8 cellular contexts compared by ENCODE assay signal in the genomic region with DNA sequence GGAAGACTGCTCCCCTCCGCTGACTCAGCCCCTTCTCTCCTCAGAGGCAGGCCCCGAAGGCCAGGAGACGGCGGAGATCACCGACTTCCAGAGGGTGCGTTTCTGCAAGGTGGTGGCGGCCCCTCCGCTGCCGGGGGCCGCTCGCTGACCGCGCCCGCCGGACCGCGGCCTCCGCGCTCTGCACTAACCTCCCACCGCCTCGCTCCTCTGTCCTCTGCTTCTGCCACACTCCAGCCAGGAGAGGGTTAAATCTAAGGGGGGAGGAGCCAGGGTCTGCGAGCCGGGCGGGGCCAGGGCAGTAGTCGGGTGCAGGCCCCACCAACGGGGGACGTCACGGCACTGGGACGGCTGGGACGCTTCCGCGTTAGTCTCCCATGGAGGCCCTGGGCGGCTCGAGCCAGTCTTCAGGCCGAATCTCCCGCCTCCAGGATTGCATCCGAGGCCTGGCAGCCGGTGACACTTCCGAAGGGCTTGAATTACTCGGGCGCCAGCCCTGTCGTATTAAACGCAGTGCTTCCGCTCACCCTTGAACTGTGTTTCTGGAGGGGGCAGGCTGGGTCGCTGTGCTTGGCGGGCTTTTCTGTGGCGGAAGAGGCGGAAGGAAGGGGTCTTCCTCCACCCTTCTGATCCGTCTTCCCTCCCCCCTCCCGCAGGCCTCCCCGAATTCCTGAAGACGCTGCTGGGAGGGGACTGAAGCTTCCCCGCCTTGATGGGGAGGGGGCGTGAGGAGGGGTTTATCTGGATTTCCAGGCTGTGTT. TPM values are rescaled to one million over a fixed set of nuclear protein-coding genes. Genes with fewer than 3 reads are reported as not detected.
DNase-seq lines count a peak whose midpoint lies in the region; ATAC-seq and TF ChIP-seq lines count a peak whose summit lies in the region.

No MANE protein-coding gene starts in this region.

- H3K36me3 ChIP-seq in BE2C (peaks cover 6% of the 10 kb centered on the region; the same call in 1 of the 2 replicates), lower lobe of right lung (peaks cover 25% of the 10 kb centered on the region)

- H3K4me1 ChIP-seq in BE2C (no peaks in the 10 kb centered on the region), lower lobe of right lung (peaks cover 26% of the 10 kb centered on the region)

- no peak for TF ChIP-seq CTCF in BE2C (IDR thresholded peaks at IDR 0.05; ENCODE audit: low read depth, low read length)
- TF ChIP-seq CTCF in dorsolateral prefrontal cortex (IDR thresholded peaks at IDR 0.05 in 54 of 56, conservative IDR thresholded peaks at IDR 0.05 in 2 of 56; ENCODE audit: low read depth in 1 of 56, partially characterized antibody in 56 of 56): peak in 9 of 56 donors; percentile 4 to 20 (median 6)
- no peak for TF ChIP-seq CTCF in lower lobe of right lung (IDR thresholded peaks at IDR 0.05)

- no peaks in the 10 kb centered on the region for H3K9me3 Mint-ChIP-seq in activated CD4-positive, alpha-beta memory T cell treated with anti-CD3 and anti-CD28 coated beads for 36 hours

- H3K9me3 ChIP-seq in BE2C (no peaks in the 10 kb centered on the region), lower lobe of right lung (no peaks in the 10 kb centered on the region)

- CTCF ChIA-PET in activated CD4-positive, alpha-beta memory T cell treated with anti-CD3 and anti-CD28 coated beads for 36 hours (lab: Charles Lee): interaction anchor here (0.8 to 3.9 kb wide), 7 partner anchors 12 to 489 kb away, joined by 3 to 29 read pairs (median 5); a partner anchor contains a TSS

- ATAC-seq in HG03439 (IDR thresholded peaks at IDR 0.05; ENCODE audit: unreplicated experiment) (peak; percentile 64), lower lobe of right lung (peak; percentile 90 to 91)

- POLR2A ChIA-PET in activated CD4-positive, alpha-beta memory T cell treated with anti-CD3 and anti-CD28 coated beads for 36 hours (lab: Charles Lee): interaction anchor here (0.6 to 3.4 kb wide), 8 partner anchors 17 to 487 kb away, joined by 3 to 38 read pairs (median 4); a partner anchor contains a TSS

- H3K4me1 Mint-ChIP-seq in activated CD4-positive, alpha-beta memory T cell treated with anti-CD3 and anti-CD28 coated beads for 36 hours (ENCODE audit: low read depth): peaks cover 21% of the 10 kb centered on the region

- H3K4me3 Mint-ChIP-seq in activated CD4-positive, alpha-beta memory T cell treated with anti-CD3 and anti-CD28 coated beads for 36 hours: peak overlapping the region; percentile 92

- H3K27ac Mint-ChIP-seq in activated CD4-positive, alpha-beta memory T cell treated with anti-CD3 and anti-CD28 coated beads for 36 hours: peak overlapping the region; percentile 97

- H3K27ac ChIP-seq in dorsolateral prefrontal cortex (peak overlapping the region; percentile 68 to 99 (median 96)), lower lobe of right lung (peak overlapping the region; percentile 99)

- H3K4me3 ChIP-seq in BE2C (ENCODE audit: low read depth, low read length) (peak overlapping the region; percentile 70), dorsolateral prefrontal cortex (peak overlapping the region; percentile 62 to 96 (median 81)), lower lobe of right lung (peak overlapping the region; percentile 95)

- no peaks in the 10 kb centered on the region for H3K27me3 Mint-ChIP-seq in activated CD4-positive, alpha-beta memory T cell treated with anti-CD3 and anti-CD28 coated beads for 36 hours

- peaks cover 14% of the 10 kb centered on the region for H3K36me3 Mint-ChIP-seq in activated CD4-positive, alpha-beta memory T cell treated with anti-CD3 and anti-CD28 coated beads for 36 hours

- intact Hi-C loops in activated CD4-positive, alpha-beta memory T cell treated with anti-CD3 and anti-CD28 coated beads for 36 hours (cut with micrococcal nuclease): loop anchor here (1.0 to 5.0 kb wide), 5 partner anchors 16 to 329 kb away; a partner anchor contains a TSS
- intact Hi-C loops in dorsolateral prefrontal cortex (cut with DNase I): loop anchor here (1.0 to 10.0 kb wide), 2 partner anchors 17 to 241 kb away; a partner anchor contains a TSS
- intact Hi-C loops in lower lobe of right lung (cut with DNase I): no loop called here

- no peaks in the 10 kb centered on the region for H3K27me3 ChIP-seq in BE2C
- no peaks in the 10 kb centered on the region for H3K27me3 ChIP-seq in dorsolateral prefrontal cortex
- H3K27me3 ChIP-seq in lower lobe of right lung (ENCODE audit: low read depth): no peaks in the 10 kb centered on the region

- DNase-seq in BE2C (peak; percentile 92), GM19238 (ENCODE audit: insufficient read length, low spot score) (peak; percentile 98), NCI-H748 treated with DMSO at 0.1 percent for 48 hours (lab: John Stamatoyannopoulos, UW) (peak; percentile 76), dorsolateral prefrontal cortex (peak; percentile 82 to 94 (median 91)), lower lobe of right lung (peak; percentile 95)
- peak; percentile 93 for DNase-seq in activated CD4-positive, alpha-beta memory T cell treated with anti-CD3 and anti-CD28 coated beads for 36 hours
- peak; percentile 82 to 86 for DNase-seq in stimulated activated CD4-positive, alpha-beta T cell treated with anti-CD3 and anti-CD28 coated beads, Interleukin-4, amount 100 ng/mL, for 48 hours (ENCODE audit: low read depth in 2 of 2)

RNA-seq across cellular contexts. Expression of a gene that starts 1.2 kb away (rescaled TPM):
- polyA plus RNA-seq in BE2C (2012; ENCODE audit: insufficient read depth, insufficient read length, low read depth): 19.8 TPM
- total RNA-seq in activated CD4-positive, alpha-beta memory T cell treated with anti-CD3 and anti-CD28 coated beads for 36 hours: 10 to 100 TPM; 12.4 to 13.7 TPM
- 10 to 100 TPM; 13.1 to 31.8 (median 18.3) TPM for total RNA-seq in dorsolateral prefrontal cortex
- 18.0 TPM for total RNA-seq in lower lobe of right lung

RNA-seq across cellular contexts. Expression of a gene that starts 17.2 kb away (rescaled TPM):
- 21.8 TPM for polyA plus RNA-seq in BE2C (2012; ENCODE audit: insufficient read depth, insufficient read length, low read depth)
- total RNA-seq in activated CD4-positive, alpha-beta memory T cell treated with anti-CD3 and anti-CD28 coated beads for 36 hours: 10 to 100 TPM; 32.7 to 39.1 TPM
- total RNA-seq in dorsolateral prefrontal cortex (10 to 100 TPM; 13.8 to 39.6 (median 24.0) TPM), lower lobe of right lung (30.7 TPM)

RNA-seq across cellular contexts. Expression of a gene that starts 36.2 kb away (rescaled TPM):
- polyA plus RNA-seq in BE2C (2012; ENCODE audit: insufficient read depth, insufficient read length, low read depth): 1.1 TPM
- under 1 TPM in 1 of 2 experiments, not detected in 1; 0.48 TPM for total RNA-seq in activated CD4-positive, alpha-beta memory T cell treated with anti-CD3 and anti-CD28 coated beads for 36 hours
- total RNA-seq in dorsolateral prefrontal cortex: 10 to 100 TPM in 11 of 120 experiments, 1 to 10 TPM in 108, under 1 TPM in 1; 0.67 to 19.3 (median 5.1) TPM
- total RNA-seq in lower lobe of right lung: 79.9 TPM

RNA-seq across cellular contexts. Expression of a gene that starts 42.5 kb away (rescaled TPM):
- polyA plus RNA-seq in BE2C (2012; ENCODE audit: insufficient read depth, insufficient read length, low read depth): 17.0 TPM
- 10 to 100 TPM; 13.8 to 14.6 TPM for total RNA-seq in activated CD4-positive, alpha-beta memory T cell treated with anti-CD3 and anti-CD28 coated beads for 36 hours
- total RNA-seq in dorsolateral prefrontal cortex (10 to 100 TPM in 50 of 120 experiments, 1 to 10 TPM in 70; 4.8 to 17.2 (median 9.6) TPM), lower lobe of right lung (18.5 TPM)

RNA-seq across cellular contexts. Expression of a gene that starts 58.5 kb away (rescaled TPM):
- 0.20 TPM for polyA plus RNA-seq in BE2C (2012; ENCODE audit: insufficient read depth, insufficient read length, low read depth)
- under 1 TPM; 0.05 to 0.07 TPM for total RNA-seq in activated CD4-positive, alpha-beta memory T cell treated with anti-CD3 and anti-CD28 coated beads for 36 hours
- total RNA-seq in dorsolateral prefrontal cortex (1 to 10 TPM in 102 of 120 experiments, under 1 TPM in 18; 0.35 to 4.8 (median 1.8) TPM), lower lobe of right lung (6.4 TPM)

Comparison
In these comparisons a context has a peak if more than half of its experiments do, and no peak if none do; other contexts are left out.
1. Peak in every context shown above with its lines: DNase-seq, ATAC-seq, H3K4me3 ChIP-seq and H3K27ac ChIP-seq.